31 cellular contexts compared by ENCODE assay signal in genomic region chr9:17987174-17987573, GRCh38.
"Had no signal": no experiment of that assay in that cellular context is flagged by ENCODE, and none has a peak within 500 bp of the region (broad histone marks: within the 10 kb centered on the region; RNA-seq: fewer than 3 reads in every experiment).

No MANE protein-coding gene starts in this region.

- H3K27me3 ChIP-seq: brain microvascular endothelial cell, SJCRH30 had no signal

- H3K36me3 ChIP-seq: brain microvascular endothelial cell, MG63, SJCRH30, WERI-Rb-1 had no signal

- H3K4me1 ChIP-seq: SJCRH30 had no signal

- ATAC-seq: activated CD8-positive, alpha-beta T cell treated with anti-CD3 and anti-CD28 coated beads for 36 hours; activated T-cell treated with anti-CD3 and anti-CD28 coated beads, Interleukin-2, amount 50 U/mL, for 72 hours; activated T-helper 17 cell treated with anti-CD3 and anti-CD28 coated beads, Interleukin-2, amount 50 U/mL, for 72 hours; Panc1 had no signal

- DNase-seq: activated CD4-positive, alpha-beta T cell treated with anti-CD3 and anti-CD28 coated beads, Interleukin-2, amount 10 ng/mL, durations not matched to agents 24 days and 14 days; activated CD4-positive, alpha-beta T cell treated with anti-CD3 and anti-CD28 coated beads, Interleukin-2, amount 50 U/mL, for 4 hours; activated CD4-positive, CD25-positive, alpha-beta regulatory T cell; activated CD8-positive, alpha-beta T cell treated with anti-CD3 and anti-CD28 coated beads for 36 hours; activated effector memory CD4-positive, alpha-beta T cell treated with anti-CD3 and anti-CD28 coated beads, Interleukin-2, amount 50 U/mL, for 16 hours; activated naive CD4-positive, alpha-beta T cell; activated naive CD4-positive, alpha-beta T cell treated with anti-CD3 and anti-CD28 coated beads, Interleukin-2, amount 50 U/mL, for 16 hours; activated naive CD8-positive, alpha-beta T cell treated with anti-CD3 and anti-CD28 coated beads for 36 hours; activated T-cell treated with anti-CD3 and anti-CD28 coated beads, Interleukin-2, amount 50 U/mL, for 1 hour; activated T-cell treated with anti-CD3 and anti-CD28 coated beads, Interleukin-2, amount 50 U/mL, for 72 hours; amniotic stem cell; aorta; brain microvascular endothelial cell; central memory CD4-positive, alpha-beta T cell; Kasumi-1; KG1; MG63; NCI-H1048; NCI-H1105 treated with DMSO at 0.1 percent for 48 hours; NCI-H1436; NCI-H1694; NCI-H1930; NCI-H2081 treated with DMSO at 0.1 percent for 48 hours; NCI-H510A; SHP77; SJCRH30; T1000; WERI-Rb-1 had no signal

- H3K4me3 ChIP-seq: MG63, SJCRH30, SK-N-MC had no signal

- H3K9me3 ChIP-seq: MG63, SJCRH30 had no signal

- H3K27ac ChIP-seq: brain microvascular endothelial cell, SJCRH30, SK-N-MC, WERI-Rb-1 had no signal
